In the genomic region with DNA sequence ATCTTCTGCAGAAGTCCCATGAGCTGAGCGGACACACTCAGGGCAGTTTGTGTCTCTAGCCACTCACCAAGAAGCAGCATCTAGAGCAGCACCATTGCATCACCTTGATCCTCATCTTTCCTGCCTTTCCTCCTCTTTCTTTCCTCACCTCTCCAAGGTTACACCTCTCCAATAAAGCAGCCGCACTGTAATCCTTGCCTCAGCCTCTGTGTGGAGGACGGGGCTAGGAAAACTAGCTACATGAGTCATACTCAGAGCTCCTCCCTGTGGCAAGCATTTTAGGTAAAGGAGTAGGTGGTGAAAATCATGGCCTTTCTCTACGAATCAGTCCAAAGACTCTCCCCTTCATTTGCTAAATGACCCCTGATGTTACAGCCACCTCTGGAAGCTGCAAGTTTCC, we compare ENCODE assay signal across 9 cellular contexts.
DNase-seq lines count a peak whose midpoint lies in the region; ATAC-seq and TF ChIP-seq lines count a peak whose summit lies in the region.
"Had no signal": no experiment of that assay in that cellular context is flagged by ENCODE, and none has a peak within 500 bp of the region (broad histone marks: within the 10 kb centered on the region; RNA-seq: fewer than 3 reads in every experiment).

No MANE protein-coding gene starts in this region.

- H3K4me1 ChIP-seq in hepatocyte (ENCODE audit: insufficient read depth) = peaks cover 16% of the 10 kb centered on the region

- ATAC-seq in HG03432 (IDR thresholded peaks at IDR 0.05; ENCODE audit: unreplicated experiment) (no peak), HG03571 (IDR thresholded peaks at IDR 0.05; ENCODE audit: unreplicated experiment) (no peak)

- CTCF ChIA-PET in RWPE1 (lab: Yijun Ruan, JAX) = interaction anchor here (0.5 to 1.7 kb wide), 3 partner anchors 456 to 672 kb away, joined by 3 to 4 read pairs (median 4); no protein-coding TSS in a partner anchor

- in situ Hi-C loops in ACHN (cut with HindIII; ENCODE audit: low pct_ligation_motif_present, low pct_unique_long_range_greater_than_20kb, low sequenced_read_pairs) = no loop called here

- H3K4me3 ChIP-seq in hepatocyte = no peak overlapping the region

- 44% methylated on average over 4 of the region's 4 CpGs for WGBS in hepatocyte (ENCODE audit: low lambda C conversion rate, missing lambda C conversion rate)

- H3K9me3 ChIP-seq in hepatocyte (ENCODE audit: low read depth) = no peaks in the 10 kb centered on the region

- TF ChIP-seq CTCF in RWPE1 (conservative IDR thresholded peaks at IDR 0.05; ENCODE audit: low read depth) (no peak), hepatocyte (IDR thresholded peaks at IDR 0.05; ENCODE audit: poor library complexity) (peak; percentile 46)

- H3K79me2 ChIP-seq in hepatocyte = no peaks in the 10 kb centered on the region

- no peaks in the 10 kb centered on the region for H3K9me2 ChIP-seq in hepatocyte (replicated peaks; ENCODE audit: insufficient read depth)

- no peak overlapping the region for H2AFZ ChIP-seq in hepatocyte

- H3K27ac ChIP-seq in RWPE1 (no peak overlapping the region), hepatocyte (no peak overlapping the region)

- no peak overlapping the region for H3K4me2 ChIP-seq in hepatocyte

- no peaks in the 10 kb centered on the region for H3K36me3 ChIP-seq in hepatocyte (replicated peaks; ENCODE audit: insufficient read depth, low read depth)

- no peaks in the 10 kb centered on the region for H3K27me3 ChIP-seq in hepatocyte

- H4K20me1 ChIP-seq in hepatocyte (ENCODE audit: insufficient read depth, poor library complexity, severe bottlenecking) = no peaks in the 10 kb centered on the region

- POLR2A ChIA-PET in RWPE1 (lab: Yijun Ruan, JAX; ENCODE audit: low non-redundant PET) = no interaction called here

- peak; percentile 4 for DNase-seq in ACHN
- peak; percentile 43 for DNase-seq in H4 (ENCODE audit: low spot score)
- DNase-seq in RWPE1 (ENCODE audit: low spot score) = peak; percentile 75
- peak; percentile 69 for DNase-seq in hepatocyte (ENCODE audit: low spot score)
- no peak for DNase-seq in DMS114 treated with DMSO at 0.1 percent for 48 hours (lab: John Stamatoyannopoulos, UW; ENCODE audit: unreplicated experiment)
- DNase-seq in NCI-H2196 (lab: John Stamatoyannopoulos, UW; ENCODE audit: unreplicated experiment) = no peak
- DNase-seq: activated T-cell treated with anti-CD3 and anti-CD28 coated beads, Interleukin-2, amount 50 U/mL, for 72 hours had no signal

Comparison
In these comparisons a context has a peak if more than half of its experiments do, and no peak if none do; other contexts are left out.
1. DNase-seq: peak in ACHN (single experiment), H4 (single experiment), RWPE1 (single experiment) and hepatocyte (single experiment); none in DMS114 treated with DMSO at 0.1 percent for 48 hours (single experiment) and NCI-H2196 (single experiment).